15 cellular contexts compared by ENCODE assay signal in the genomic region with DNA sequence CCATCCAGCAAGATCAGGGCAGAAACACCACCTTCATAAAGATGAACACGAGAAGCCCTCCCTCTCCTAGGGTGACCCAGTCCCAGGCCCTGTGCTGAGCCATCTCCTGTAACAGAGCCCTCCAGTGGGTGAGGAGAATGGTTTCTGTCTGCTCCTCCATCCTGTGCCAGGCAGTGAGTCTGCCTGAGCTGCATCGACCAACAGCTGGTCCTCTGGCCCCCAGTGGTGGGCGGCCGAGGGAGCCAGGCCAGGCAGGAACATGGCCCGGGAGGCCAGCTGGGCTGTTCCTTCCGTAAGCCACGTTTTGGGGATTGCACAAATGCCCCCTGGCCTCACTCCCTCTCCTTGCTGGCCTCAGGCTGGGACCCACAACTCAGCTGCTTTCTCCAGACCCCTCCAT.
"Had no signal": no experiment of that assay in that cellular context is flagged by ENCODE, and none has a peak within 500 bp of the region (broad histone marks: within the 10 kb centered on the region; RNA-seq: fewer than 3 reads in every experiment).

No MANE protein-coding gene starts in this region.

- H3K9me3 ChIP-seq: body of pancreas, heart left ventricle, stomach, testis had no signal

- H3K27ac ChIP-seq: foreskin keratinocyte, testis had no signal

- H3K27me3 ChIP-seq: body of pancreas, foreskin keratinocyte, heart left ventricle, stomach, testis had no signal

- H3K4me3 ChIP-seq: body of pancreas, heart left ventricle, stomach, testis had no signal

- H3K4me1 ChIP-seq: testis had no signal

- H3K36me3 ChIP-seq: stomach had no signal

- DNase-seq: activated CD4-positive, alpha-beta T cell treated with anti-CD3 and anti-CD28 coated beads, Interleukin-2, amount 50 U/mL, for 1 hour; activated CD4-positive, CD25-positive, alpha-beta regulatory T cell; activated CD8-positive, alpha-beta memory T cell treated with anti-CD3 and anti-CD28 coated beads for 24 hours; activated gamma-delta T cell treated with Interleukin-2 at 50 U/mL for 16 hours; amniotic stem cell; body of pancreas; cortex of kidney; effector CD4-positive, alpha-beta T cell; foreskin keratinocyte; naive thymus-derived CD4-positive, alpha-beta T cell; stimulated activated CD4-positive, alpha-beta T cell treated with anti-CD3 and anti-CD28 coated beads, Interleukin-1b, Interleukin-23, amount 100 ng/mL, for 48 hours; stomach; T-helper 17 cell; testis had no signal

- ATAC-seq: foreskin keratinocyte; naive thymus-derived CD4-positive, alpha-beta T cell; T-helper 17 cell had no signal
